In genomic region chr19:29587059-29587458, GRCh38 we compare ENCODE assay signal across 2 cellular contexts.
TF ChIP-seq lines count a peak whose summit lies in the region.

No MANE protein-coding gene starts in this region.

TF ChIP-seq in A549, 52 proteins besides CTCF, POLR2A, EP300 and RAD21 (continued from another document):
- no peak for TF ChIP-seq MYC (IDR thresholded peaks at IDR 0.05; ENCODE audit: borderline replicate concordance, low read length)
- no peak for TF ChIP-seq HOXB13 (CRISPR knock-in tag; IDR thresholded peaks at IDR 0.05; ENCODE audit: low read depth)
- TF ChIP-seq ESRRA (IDR thresholded peaks at IDR 0.05; ENCODE audit: borderline replicate concordance, low read length) = no peak
- no peak for TF ChIP-seq USF2 (IDR thresholded peaks at IDR 0.05)
- TF ChIP-seq JUN (IDR thresholded peaks at IDR 0.05) = no peak
- no peak for TF ChIP-seq RNF2 (IDR thresholded peaks at IDR 0.05; ENCODE audit: borderline replicate concordance, low read depth)
- TF ChIP-seq ATOH8 (CRISPR knock-in tag; IDR thresholded peaks at IDR 0.05; ENCODE audit: low read depth) = no peak
- TF ChIP-seq RFX5 (IDR thresholded peaks at IDR 0.05) = no peak
- no peak for TF ChIP-seq BCL3 (IDR thresholded peaks at IDR 0.05)
- TF ChIP-seq MAX (IDR thresholded peaks at IDR 0.05) = no peak
- TF ChIP-seq ELK1 (IDR thresholded peaks at IDR 0.05; ENCODE audit: low read depth, low read length) = no peak
- TF ChIP-seq HDAC2 (IDR thresholded peaks at IDR 0.05) = no peak
- TF ChIP-seq PBX3 (IDR thresholded peaks at IDR 0.05) = no peak
- TF ChIP-seq ZFP36 (IDR thresholded peaks at IDR 0.05; ENCODE audit: borderline replicate concordance, partially characterized antibody) = no peak
- no peak for TF ChIP-seq TP53 (CRISPR knock-in tag; IDR thresholded peaks at IDR 0.05)
- no peak for TF ChIP-seq FOXS1 (CRISPR knock-in tag; IDR thresholded peaks at IDR 0.05)

TF ChIP-seq in GM12878, 131 proteins besides CTCF, POLR2A, EP300 and RAD21 (continued from another document):
- no peak for TF ChIP-seq FOXK2 (IDR thresholded peaks at IDR 0.05)
- TF ChIP-seq JUND (IDR thresholded peaks at IDR 0.05; ENCODE audit: low read depth, low read length) = no peak
- TF ChIP-seq SRF (IDR thresholded peaks at IDR 0.05; ENCODE audit: low read depth in 2 of 2, low read length in 2 of 2) = no peak
- TF ChIP-seq BCLAF1 (IDR thresholded peaks at IDR 0.05) = no peak
- TF ChIP-seq RBBP5 (conservative IDR thresholded peaks at IDR 0.05) = no peak
- no peak for TF ChIP-seq ZNF592 (IDR thresholded peaks at IDR 0.05)
- no peak for TF ChIP-seq NFIC (IDR thresholded peaks at IDR 0.05; ENCODE audit: low read depth, low read length)
